ENCODE assay signal across 22 cellular contexts in genomic region chr3:21421096-21421495, GRCh38.
"Had no signal": no experiment of that assay in that cellular context is flagged by ENCODE, and none has a peak within 500 bp of the region (broad histone marks: within the 10 kb centered on the region; RNA-seq: fewer than 3 reads in every experiment).

No MANE protein-coding gene starts in this region.

- H3K9me3 ChIP-seq: ovary, psoas muscle, right lobe of liver, suprapubic skin, transverse colon, upper lobe of right lung, uterus had no signal

- H3K4me1 Mint-ChIP-seq: naive thymus-derived CD4-positive, alpha-beta T cell; stimulated activated naive CD8-positive, alpha-beta T cell treated with anti-CD3 and anti-CD28 coated beads, Interleukin-15, amount 100 ng/mL, for 72 hours had no signal

- H3K27ac Mint-ChIP-seq: naive thymus-derived CD4-positive, alpha-beta T cell; nephron; stimulated activated naive CD8-positive, alpha-beta T cell treated with anti-CD3 and anti-CD28 coated beads, Interleukin-15, amount 100 ng/mL, for 72 hours had no signal

- DNase-seq: dorsolateral prefrontal cortex; effector CD4-positive, alpha-beta T cell; hypothalamus; mesenchymal stem cell; midbrain; naive thymus-derived CD4-positive, alpha-beta T cell; occipital lobe; ovary; psoas muscle; retina; right lobe of liver; small intestine; stimulated activated CD4-positive, alpha-beta T cell treated with anti-CD3 and anti-CD28 coated beads, Interleukin-15, amount 100 ng/mL, for 24 hours; stimulated activated CD4-positive, alpha-beta T cell treated with anti-CD3 and anti-CD28 coated beads, Interleukin-2, amount 100 ng/mL, for 48 hours; stimulated activated naive CD4-positive, alpha-beta T cell; stimulated activated naive CD8-positive, alpha-beta T cell treated with anti-CD3 and anti-CD28 coated beads, Interleukin-15, amount 100 ng/mL, for 72 hours; transverse colon; upper lobe of right lung; uterus had no signal

- H3K36me3 ChIP-seq: ovary, right lobe of liver, suprapubic skin, transverse colon, upper lobe of right lung, uterus had no signal

- ATAC-seq: left lobe of liver; naive thymus-derived CD4-positive, alpha-beta T cell; psoas muscle; right lobe of liver; stimulated activated naive CD8-positive, alpha-beta T cell treated with anti-CD3 and anti-CD28 coated beads, Interleukin-15, amount 100 ng/mL, for 72 hours; upper lobe of right lung had no signal

- H3K36me3 Mint-ChIP-seq: naive thymus-derived CD4-positive, alpha-beta T cell had no signal

- H3K27me3 ChIP-seq: dorsolateral prefrontal cortex, ovary, right lobe of liver, suprapubic skin, transverse colon, upper lobe of right lung, uterus had no signal

- H3K27ac ChIP-seq: dorsolateral prefrontal cortex, ovary, psoas muscle, right lobe of liver, suprapubic skin, transverse colon, upper lobe of right lung, uterus had no signal

- H3K4me3 ChIP-seq: dorsolateral prefrontal cortex, ovary, psoas muscle, right lobe of liver, suprapubic skin, transverse colon, upper lobe of right lung, uterus had no signal

- H3K4me1 ChIP-seq: psoas muscle, right lobe of liver, suprapubic skin, transverse colon, upper lobe of right lung, uterus had no signal

- H3K9me3 Mint-ChIP-seq: nephron had no signal

- H3K4me3 Mint-ChIP-seq: naive thymus-derived CD4-positive, alpha-beta T cell; nephron; stimulated activated naive CD8-positive, alpha-beta T cell treated with anti-CD3 and anti-CD28 coated beads, Interleukin-15, amount 100 ng/mL, for 72 hours had no signal

- H3K27me3 Mint-ChIP-seq: naive thymus-derived CD4-positive, alpha-beta T cell; stimulated activated naive CD8-positive, alpha-beta T cell treated with anti-CD3 and anti-CD28 coated beads, Interleukin-15, amount 100 ng/mL, for 72 hours had no signal
